In genomic region chr4:112153222-112153791, GRCh38 we compare ENCODE assay signal across 19 cellular contexts. TPM values are rescaled to one million over a fixed set of nuclear protein-coding genes. Genes with fewer than 3 reads are reported as not detected.
DNase-seq lines count a peak whose midpoint lies in the region; ATAC-seq, FAIRE-seq and TF ChIP-seq lines count a peak whose summit lies in the region.
"Had no signal": no experiment of that assay in that cellular context is flagged by ENCODE, and none has a peak within 500 bp of the region (broad histone marks: within the 10 kb centered on the region; RNA-seq: fewer than 3 reads in every experiment).

No MANE protein-coding gene starts in this region.

- no peaks in the 10 kb centered on the region for H3F3A ChIP-seq in SK-N-SH (replicated peaks; ENCODE audit: insufficient read depth)

- H4K20me1 ChIP-seq in K562 (replicated peaks; ENCODE audit: control insufficient read depth, insufficient read depth, low read length): no peaks in the 10 kb centered on the region
- H4K20me1 ChIP-seq in SK-N-SH (ENCODE audit: insufficient read depth): no peaks in the 10 kb centered on the region

- peak; percentile 5 for DNase-seq in NOMO-1 (lab: John Stamatoyannopoulos, UW; ENCODE audit: unreplicated experiment in 2 of 2)
- DNase-seq in NOMO-1 treated with dmso at 0.1 percent for 144 hours (lab: John Stamatoyannopoulos, UW; ENCODE audit: unreplicated experiment): no peak
- no peak for DNase-seq in CD4-positive, CD25-positive, alpha-beta regulatory T cell
- no peak for DNase-seq in T-helper 17 cell
- peak; percentile 19 to 65 (median 34) for DNase-seq in K562 (ENCODE audit: extremely low read depth in 1 of 4, low spot score in 3 of 4)
- DNase-seq in H54 (ENCODE audit: insufficient read length, low spot score): no peak
- DNase-seq in retina: no peak
- DNase-seq in SK-N-SH: no peak
- DNase-seq: 8988T, brain microvascular endothelial cell, COR-L47, dorsolateral prefrontal cortex, lower lobe of right lung, NCI-H1417 treated with DMSO at 0.1 percent for 48 hours, substantia nigra had no signal

- H3K9ac ChIP-seq in K562 (ENCODE audit: insufficient read depth in 1 of 2, low read depth in 2 of 2, low read length in 2 of 2) (peak overlapping the region in 1 of 2 experiments; percentile 43; a peak in 2 of 4 replicates), SK-N-SH (no peak overlapping the region)

- POLR2A ChIA-PET in K562 (lab: Yijun Ruan, JAX): interaction anchor here (1.0 kb wide), 1 partner anchor 10 kb away, joined by 4 read pairs; no protein-coding TSS in a partner anchor
- POLR2A ChIA-PET in SK-N-SH (lab: Yijun Ruan, JAX): no interaction called here

- H3K9me3 ChIP-seq in CD4-positive, CD25-positive, alpha-beta regulatory T cell (ENCODE audit: control insufficient read depth in 2 of 2, low read length in 2 of 2): no peaks in the 10 kb centered on the region
- no peaks in the 10 kb centered on the region for H3K9me3 ChIP-seq in T-helper 17 cell (ENCODE audit: control insufficient read depth, low read length, poor library complexity, severe bottlenecking)
- no peaks in the 10 kb centered on the region for H3K9me3 ChIP-seq in K562 (replicated peaks; ENCODE audit: control insufficient read depth, insufficient read depth, low read depth, low read length)
- no peaks in the 10 kb centered on the region for H3K9me3 ChIP-seq in SK-N-SH
- H3K9me3 ChIP-seq: lower lobe of right lung had no signal

- peak overlapping the region; percentile 69 for H3K4me2 ChIP-seq in K562 (ENCODE audit: insufficient read depth, low read length)
- H3K4me2 ChIP-seq in SK-N-SH: no peak overlapping the region

- no peak overlapping the region for H3K4me3 Mint-ChIP-seq in CD4-positive, CD25-positive, alpha-beta regulatory T cell
- peak overlapping the region; percentile 80 for H3K4me3 Mint-ChIP-seq in T-helper 17 cell
- H3K4me3 Mint-ChIP-seq: neural crest cell had no signal

- H3K4me1 Mint-ChIP-seq in CD4-positive, CD25-positive, alpha-beta regulatory T cell: peaks cover 0 to 54% (median 28%) of the 10 kb centered on the region in 4 donors
- peaks cover 40% of the 10 kb centered on the region for H3K4me1 Mint-ChIP-seq in T-helper 17 cell
- H3K4me1 Mint-ChIP-seq: neural crest cell had no signal

- no peak overlapping the region for H3K27ac Mint-ChIP-seq in CD4-positive, CD25-positive, alpha-beta regulatory T cell
- peak overlapping the region; percentile 87 for H3K27ac Mint-ChIP-seq in T-helper 17 cell

- H3K36me3 ChIP-seq in CD4-positive, CD25-positive, alpha-beta regulatory T cell (ENCODE audit: control insufficient read depth, insufficient read depth, low read length): no peaks in the 10 kb centered on the region
- H3K36me3 ChIP-seq in K562 (ENCODE audit: control insufficient read depth, insufficient read depth, low read length) (peaks cover 11% of the 10 kb centered on the region; the same call in 1 of the 3 replicates), SK-N-SH (replicated peaks in 1 of 2; ENCODE audit: control insufficient read depth in 1 of 2, insufficient read depth in 2 of 2, low read length in 1 of 2) (no peaks in the 10 kb centered on the region)
- H3K36me3 ChIP-seq: brain microvascular endothelial cell, lower lobe of right lung had no signal

- CTCF ChIA-PET in K562 (lab: Yijun Ruan, JAX; ENCODE audit: low intra/inter-chr PET ratio) (no interaction called here), SK-N-SH (lab: Yijun Ruan, JAX) (no interaction called here)

- in situ Hi-C loops in K562 (cut with MboI): no loop called here

- intact Hi-C loops in K562 (cut with micrococcal nuclease): no loop called here

- TF ChIP-seq POLR2A in K562 (conservative IDR thresholded peaks at IDR 0.05) (no peak), H54 (IDR thresholded peaks at IDR 0.05; ENCODE audit: low read depth, low read length) (no peak)

- peaks cover 5% of the 10 kb centered on the region for H3K4me1 ChIP-seq in CD4-positive, CD25-positive, alpha-beta regulatory T cell (ENCODE audit: control insufficient read depth, insufficient read depth, low read length, poor library complexity, severe bottlenecking)
- H3K4me1 ChIP-seq in K562 (replicated peaks in 1 of 2; ENCODE audit: control insufficient read depth in 2 of 2, insufficient read depth in 2 of 2, low read length in 2 of 2) (peaks cover 8 to 31% of the 10 kb centered on the region in 2 experiments), SK-N-SH (ENCODE audit: control insufficient read depth in 1 of 2, insufficient read depth in 2 of 2, low read depth in 1 of 2, low read length in 1 of 2) (no peaks in the 10 kb centered on the region)

- H3K79me2 ChIP-seq in K562 (ENCODE audit: control insufficient read depth, insufficient read depth, low read length) (peaks cover 92% of the 10 kb centered on the region), SK-N-SH (ENCODE audit: insufficient read depth) (no peaks in the 10 kb centered on the region)

- TF ChIP-seq RAD21 in K562 (CRISPR knock-in tag; conservative IDR thresholded peaks at IDR 0.05 in 1 of 2, IDR thresholded peaks at IDR 0.05 in 1 of 2): no peak
- no peak for TF ChIP-seq RAD21 in SK-N-SH (IDR thresholded peaks at IDR 0.05; ENCODE audit: low read length)

- no peak overlapping the region for H3K27ac ChIP-seq in CD4-positive, CD25-positive, alpha-beta regulatory T cell (ENCODE audit: insufficient read depth, low read length, poor library complexity, severe bottlenecking)
- H3K27ac ChIP-seq in K562 (ENCODE audit: extremely low read depth, low read depth, low read length) (peak overlapping the region; percentile 63), SK-N-SH (ENCODE audit: low read depth in 2 of 2, low read length in 1 of 2) (no peak overlapping the region)
- H3K27ac ChIP-seq: brain microvascular endothelial cell, dorsolateral prefrontal cortex, lower lobe of right lung had no signal

- H3K9me1 ChIP-seq in K562 (ENCODE audit: control insufficient read depth, insufficient read depth, low read length): no peaks in the 10 kb centered on the region

- no peaks in the 10 kb centered on the region for H3K9me3 Mint-ChIP-seq in CD4-positive, CD25-positive, alpha-beta regulatory T cell
- H3K9me3 Mint-ChIP-seq: neural crest cell had no signal

- H2AFZ ChIP-seq in K562 (ENCODE audit: low read depth, low read length) (peak overlapping the region; percentile 24; the same call in 1 of the 2 replicates), SK-N-SH (ENCODE audit: low read depth) (no peak overlapping the region)

- no peaks in the 10 kb centered on the region for H3K27me3 ChIP-seq in CD4-positive, CD25-positive, alpha-beta regulatory T cell (ENCODE audit: control insufficient read depth, insufficient read depth, low read length)
- H3K27me3 ChIP-seq in K562 (ENCODE audit: control insufficient read depth in 2 of 2, insufficient read depth in 2 of 2, low read length in 2 of 2) (no peaks in the 10 kb centered on the region), SK-N-SH (ENCODE audit: insufficient read depth) (no peaks in the 10 kb centered on the region)
- H3K27me3 ChIP-seq: brain microvascular endothelial cell, dorsolateral prefrontal cortex had no signal

- ATAC-seq in CD4-positive, CD25-positive, alpha-beta regulatory T cell (ENCODE audit: low read depth in 2 of 2): no peak
- ATAC-seq in T-helper 17 cell (peak; percentile 44), K562 (peak; percentile 59)
- ATAC-seq: HepG2, lower lobe of right lung had no signal

- 4% methylated on average over 4 of the region's 4 CpGs for WGBS in K562 (ENCODE audit: insufficient coverage, low coverage, missing lambda C conversion rate)
- WGBS in SK-N-SH (ENCODE audit: low lambda C conversion rate): 78% methylated on average over 4 of the region's 4 CpGs

- peak; percentile 38; the same call in 1 of the 2 replicates for TF ChIP-seq EP300 in K562 (IDR thresholded peaks at IDR 0.05; ENCODE audit: low read length)
- TF ChIP-seq EP300 in SK-N-SH (IDR thresholded peaks at IDR 0.05; ENCODE audit: borderline replicate concordance in 1 of 2, low read depth in 1 of 2, low read length in 1 of 2): no peak

- TF ChIP-seq CTCF in K562 (IDR thresholded peaks at IDR 0.05 in 2 of 3, conservative IDR thresholded peaks at IDR 0.05 in 1 of 3; ENCODE audit: insufficient read depth in 2 of 3, low read depth in 1 of 3, low read length in 3 of 3) (no peak), SK-N-SH (IDR thresholded peaks at IDR 0.05) (no peak)

- FAIRE-seq in K562 (lab: Jason Lieb, UNC) (peak; percentile 76), H54 (lab: Jason Lieb, UNC) (no peak)
- FAIRE-seq: H1, HepG2, RCC 7860 had no signal

- no peaks in the 10 kb centered on the region for H3K27me3 Mint-ChIP-seq in CD4-positive, CD25-positive, alpha-beta regulatory T cell
- no peaks in the 10 kb centered on the region for H3K27me3 Mint-ChIP-seq in T-helper 17 cell

- H3K4me3 ChIP-seq in CD4-positive, CD25-positive, alpha-beta regulatory T cell (ENCODE audit: low read depth, low read length): peak overlapping the region; percentile 33
- H3K4me3 ChIP-seq in K562 (peak overlapping the region; percentile 24), SK-N-SH (ENCODE audit: low read depth in 2 of 2, low read length in 1 of 2) (no peak overlapping the region)
- H3K4me3 ChIP-seq: dorsolateral prefrontal cortex, lower lobe of right lung had no signal

- no TSS peak for BruUV-seq in K562 (replicated peaks; lab: Mats Ljungman, UMichigan)

- no peaks in the 10 kb centered on the region for H3K9me2 ChIP-seq in SK-N-SH

- H3K36me3 Mint-ChIP-seq in CD4-positive, CD25-positive, alpha-beta regulatory T cell: no peaks in the 10 kb centered on the region
- peaks cover 2% of the 10 kb centered on the region for H3K36me3 Mint-ChIP-seq in T-helper 17 cell (ENCODE audit: low read depth)

RNA-seq across cellular contexts. Expression of gene FAM241A, which starts 8.1 kb away (rescaled TPM):
- total RNA-seq in CD4-positive, CD25-positive, alpha-beta regulatory T cell: 3.9 TPM
- polyA plus RNA-seq in CD4-positive, CD25-positive, alpha-beta regulatory T cell: 1 to 10 TPM; 3.0 to 4.9 (median 3.5) TPM
- total RNA-seq in T-helper 17 cell: 1 to 10 TPM; 2.8 to 3.7 TPM
- total RNA-seq in K562 (2011; cell fraction: chromatin; rRNA removed; ENCODE audit: low replicate concordance): 1.9 and 6.6 TPM in 2 replicates
- total RNA-seq in K562 (2011; cell fraction: nucleolus; rRNA removed): 1.0 and 1.7 TPM in 2 replicates
- 4.6 and 8.2 TPM in 2 replicates for total RNA-seq in K562 (2011; cell fraction: nucleoplasm; rRNA removed)
- 5.1 and 5.3 TPM in 2 replicates for total RNA-seq in K562 (2014; rRNA removed)
- total RNA-seq in K562 (2014; rRNA removed; fragmentation: Illumina TruSeq; extraction: Trizol): 5.8 and 7.4 TPM in 2 replicates
- 4.0 and 4.4 TPM in 2 replicates for total RNA-seq in K562 (2015; rRNA removed; fragmentation: Illumina TruSeq; extraction: Trizol)
- 5.0 and 5.4 TPM in 2 replicates for total RNA-seq in K562 (2021)
- 3.2 and 3.7 TPM in 2 replicates for polyA plus RNA-seq in K562 (2011; rRNA removed)
- polyA plus RNA-seq in K562 (2011; cell fraction: cytosol; rRNA removed): 0.55 and 2.2 TPM in 2 replicates
- 1.2 and 2.1 TPM in 2 replicates for polyA plus RNA-seq in K562 (2011; cell fraction: nucleus; rRNA removed)
- polyA plus RNA-seq in K562 (2012): 4.1 and 5.4 TPM in 2 replicates
- polyA plus RNA-seq in K562 (2014; fragmentation: Illumina TruSeq; extraction: Trizol): 7.4 and 8.5 TPM in 2 replicates
- 1 to 10 TPM; 2.3 TPM for polyA plus RNA-seq in K562 (2014; fragmentation: Nextera tagmentation; extraction: Ambion mirVana)
- 7.0 and 7.1 TPM in 2 replicates for polyA plus RNA-seq in K562 (2014; rRNA removed)
- 2.0 and 3.0 TPM in 2 replicates for polyA minus RNA-seq in K562 (2011; rRNA and poly(A)+ RNA removed)
- 0.64 and 0.67 TPM in 2 replicates for polyA minus RNA-seq in K562 (2011; cell fraction: cytosol; rRNA and poly(A)+ RNA removed)
- 1.3 and 2.2 TPM in 2 replicates for polyA minus RNA-seq in K562 (2011; cell fraction: nucleus; rRNA and poly(A)+ RNA removed)
- polyA plus RNA-seq in SK-N-SH (2012; rRNA removed): 0.28 and 0.44 TPM in 2 replicates
- polyA plus RNA-seq in SK-N-SH (2012; cell fraction: cytosol; rRNA removed): 0.63 and 0.85 TPM in 2 replicates
- polyA plus RNA-seq in SK-N-SH (2012; cell fraction: nucleus; rRNA removed): 0.32 and 0.35 TPM in 2 replicates

Comparison
In these comparisons a context has a peak if more than half of its experiments do, and no peak if none do; other contexts are left out.
1. DNase-seq: peak in NOMO-1 (2 of 2) and K562 (4 of 4); none in NOMO-1 treated with dmso at 0.1 percent for 144 hours (single experiment), CD4-positive, CD25-positive, alpha-beta regulatory T cell (0 of 3), T-helper 17 cell (0 of 3), H54 (single experiment), retina (single experiment) and SK-N-SH (single experiment).
2. ATAC-seq: peak in T-helper 17 cell (single experiment) and K562 (single experiment); none in CD4-positive, CD25-positive, alpha-beta regulatory T cell (0 of 2).
3. H3K4me3 ChIP-seq: peak in CD4-positive, CD25-positive, alpha-beta regulatory T cell (single experiment) and K562 (single experiment); none in SK-N-SH (0 of 2).